ENCODE assay signal across 15 cellular contexts in genomic region chr16:67454104-67454503, GRCh38. TPM values are rescaled to one million over a fixed set of nuclear protein-coding genes. Genes with fewer than 3 reads are reported as not detected.
A peak's percentile ranks its signal among the peaks of the same experiment; 100 is the strongest.
DNase-seq lines count a peak whose midpoint lies in the region; ATAC-seq and TF ChIP-seq lines count a peak whose summit lies in the region.
"Had no signal": no experiment of that assay in that cellular context is flagged by ENCODE, and none has a peak within 500 bp of the region (broad histone marks: within the 10 kb centered on the region; RNA-seq: fewer than 3 reads in every experiment).

No MANE protein-coding gene starts in this region.

- no peak overlapping the region for H3K4me3 ChIP-seq in testis
- H3K4me3 ChIP-seq: A549 had no signal

- H3K4me3 Mint-ChIP-seq in natural killer cell (no peak overlapping the region), naive B cell (no peak overlapping the region)
- no peak overlapping the region for H3K4me3 Mint-ChIP-seq in natural killer cell treated with Interleukin-12 subunit alpha and Interleukin-12 subunit beta and Interleukin-15 and Interleukin-18, amount 100 ng/mL, for 72 hours
- H3K4me3 Mint-ChIP-seq in activated naive CD8-positive, alpha-beta T cell treated with anti-CD3 and anti-CD28 coated beads, Interleukin-2, amount 50 U/mL, for 24 hours: no peak overlapping the region
- H3K4me3 Mint-ChIP-seq: CD4-positive, alpha-beta memory T cell had no signal

- TF ChIP-seq CTCF in natural killer cell (IDR thresholded peaks at IDR 0.05) (no peak), testis (IDR thresholded peaks at IDR 0.05) (no peak)

- no peaks in the 10 kb centered on the region for H3K36me3 Mint-ChIP-seq in natural killer cell
- H3K36me3 Mint-ChIP-seq in natural killer cell treated with Interleukin-12 subunit alpha and Interleukin-12 subunit beta and Interleukin-15 and Interleukin-18, amount 100 ng/mL, for 72 hours: no peaks in the 10 kb centered on the region
- H3K36me3 Mint-ChIP-seq in activated naive CD8-positive, alpha-beta T cell treated with anti-CD3 and anti-CD28 coated beads, Interleukin-2, amount 50 U/mL, for 24 hours (ENCODE audit: low read depth): no peaks in the 10 kb centered on the region
- H3K36me3 Mint-ChIP-seq in naive B cell: peaks cover 4 to 22% of the 10 kb centered on the region in 2 donors

- intact Hi-C loops in natural killer cell (cut with micrococcal nuclease) (no loop called here), testis (cut with DNase I; ENCODE audit: low total_unique reads) (no loop called here)

- no peak for ATAC-seq in natural killer cell
- ATAC-seq in natural killer cell treated with Interleukin-12 subunit alpha and Interleukin-12 subunit beta and Interleukin-15 and Interleukin-18, amount 100 ng/mL, for 72 hours: no peak
- peak; percentile 17 for ATAC-seq in activated naive CD8-positive, alpha-beta T cell treated with anti-CD3 and anti-CD28 coated beads, Interleukin-2, amount 50 U/mL, for 24 hours
- no peak for ATAC-seq in naive B cell (ENCODE audit: low read depth in 2 of 2)
- ATAC-seq: A549 had no signal

- H3K27ac Mint-ChIP-seq in natural killer cell (peak overlapping the region; percentile 38 to 86), naive B cell (peak overlapping the region in 4 of 6 donors; percentile 49 to 76 (median 58))
- peak overlapping the region in 1 of 2 donors; percentile 76 for H3K27ac Mint-ChIP-seq in natural killer cell treated with Interleukin-12 subunit alpha and Interleukin-12 subunit beta and Interleukin-15 and Interleukin-18, amount 100 ng/mL, for 72 hours
- H3K27ac Mint-ChIP-seq in activated naive CD8-positive, alpha-beta T cell treated with anti-CD3 and anti-CD28 coated beads, Interleukin-2, amount 50 U/mL, for 24 hours: no peak overlapping the region

- peaks cover 66% of the 10 kb centered on the region for H3K4me1 ChIP-seq in testis

- 64 to 70% methylated on average over 5 of the region's 5 CpGs for WGBS in testis, 2 donors

- H3K4me1 Mint-ChIP-seq in natural killer cell (peaks cover 55 to 77% of the 10 kb centered on the region in 2 donors), naive B cell (peaks cover 41 to 57% (median 42%) of the 10 kb centered on the region in 3 donors)
- peaks cover 18 to 51% of the 10 kb centered on the region in 2 donors for H3K4me1 Mint-ChIP-seq in natural killer cell treated with Interleukin-12 subunit alpha and Interleukin-12 subunit beta and Interleukin-15 and Interleukin-18, amount 100 ng/mL, for 72 hours (ENCODE audit: low read depth in 2 of 2)
- peaks cover 2% of the 10 kb centered on the region for H3K4me1 Mint-ChIP-seq in activated naive CD8-positive, alpha-beta T cell treated with anti-CD3 and anti-CD28 coated beads, Interleukin-2, amount 50 U/mL, for 24 hours

- H3K27me3 ChIP-seq in testis: no peaks in the 10 kb centered on the region

- no peaks in the 10 kb centered on the region for H3K27me3 Mint-ChIP-seq in natural killer cell (ENCODE audit: low read depth in 2 of 2)
- no peaks in the 10 kb centered on the region for H3K27me3 Mint-ChIP-seq in natural killer cell treated with Interleukin-12 subunit alpha and Interleukin-12 subunit beta and Interleukin-15 and Interleukin-18, amount 100 ng/mL, for 72 hours
- no peaks in the 10 kb centered on the region for H3K27me3 Mint-ChIP-seq in activated naive CD8-positive, alpha-beta T cell treated with anti-CD3 and anti-CD28 coated beads, Interleukin-2, amount 50 U/mL, for 24 hours
- H3K27me3 Mint-ChIP-seq in naive B cell: no peaks in the 10 kb centered on the region
- H3K27me3 Mint-ChIP-seq: CD4-positive, alpha-beta memory T cell had no signal

- no peaks in the 10 kb centered on the region for H3K36me3 ChIP-seq in testis (ENCODE audit: low read depth, missing control alignments)

- DNase-seq in natural killer cell (no peak), naive B cell (no peak), testis (peak; percentile 63), epidermal melanocyte (ENCODE audit: insufficient read length, low spot score) (no peak), NCI-H82 (lab: John Stamatoyannopoulos, UW) (no peak), NCI-H2227 (lab: John Stamatoyannopoulos, UW; ENCODE audit: unreplicated experiment) (no peak)
- DNase-seq in natural killer cell treated with Interleukin-12 subunit alpha and Interleukin-12 subunit beta and Interleukin-15 and Interleukin-18, amount 100 ng/mL, for 72 hours (ENCODE audit: low spot score): no peak
- no peak for DNase-seq in activated naive CD8-positive, alpha-beta T cell treated with anti-CD3 and anti-CD28 coated beads, Interleukin-2, amount 50 U/mL, for 24 hours
- DNase-seq: KG1, NCI-H1048, NCI-H345 had no signal

- no peak for TF ChIP-seq POLR2A in testis (IDR thresholded peaks at IDR 0.05)

- H3K9me3 ChIP-seq in testis: no peaks in the 10 kb centered on the region
- H3K9me3 ChIP-seq: A549 had no signal

- H3K9me3 Mint-ChIP-seq in natural killer cell (no peaks in the 10 kb centered on the region), naive B cell (peaks cover 0 to 2% (median 0%) of the 10 kb centered on the region in 7 donors)
- no peaks in the 10 kb centered on the region for H3K9me3 Mint-ChIP-seq in natural killer cell treated with Interleukin-12 subunit alpha and Interleukin-12 subunit beta and Interleukin-15 and Interleukin-18, amount 100 ng/mL, for 72 hours
- H3K9me3 Mint-ChIP-seq in activated naive CD8-positive, alpha-beta T cell treated with anti-CD3 and anti-CD28 coated beads, Interleukin-2, amount 50 U/mL, for 24 hours: no peaks in the 10 kb centered on the region
- H3K9me3 Mint-ChIP-seq: CD4-positive, alpha-beta memory T cell had no signal

- H3K27ac ChIP-seq in testis: no peak overlapping the region
- H3K27ac ChIP-seq: A549 had no signal

RNA-seq across cellular contexts. Expression of gene HSD11B2, which starts 23.2 kb away (rescaled TPM):
- total RNA-seq in natural killer cell (not detected), testis (1 to 10 TPM; 4.9 to 7.7 TPM)
- total RNA-seq in natural killer cell treated with Interleukin-12 subunit alpha and Interleukin-12 subunit beta and Interleukin-15 and Interleukin-18, amount 100 ng/mL, for 72 hours: not detected
- polyA plus RNA-seq in naive B cell (ENCODE audit: low read depth in 6 of 6) (not detected), testis (ENCODE audit: insufficient read depth, low read depth, low replicate concordance) (11.5 TPM)
- total RNA-seq: CD4-positive, alpha-beta memory T cell had no signal

RNA-seq across cellular contexts. Expression of gene ATP6V0D1, which starts 26.9 kb away (rescaled TPM):
- total RNA-seq in natural killer cell (10 to 100 TPM; 76.0 to 84.9 (median 83.3) TPM), testis (100 to 1,000 TPM in 1 of 2 donors, 10 to 100 TPM in 1; 95.0 to 135 TPM)
- total RNA-seq in natural killer cell treated with Interleukin-12 subunit alpha and Interleukin-12 subunit beta and Interleukin-15 and Interleukin-18, amount 100 ng/mL, for 72 hours: 10 to 100 TPM; 66.9 to 85.5 TPM
- polyA plus RNA-seq in naive B cell (ENCODE audit: low read depth in 6 of 6) (100 to 1,000 TPM; 136 to 255 (median 157) TPM), testis (ENCODE audit: insufficient read depth, low read depth, low replicate concordance) (165 TPM)

RNA-seq across cellular contexts. Expression of gene AGRP, which starts 29.2 kb away (rescaled TPM):
- total RNA-seq in natural killer cell: under 1 TPM in 1 of 3 donors, not detected in 2; 0.50 TPM
- not detected for total RNA-seq in natural killer cell treated with Interleukin-12 subunit alpha and Interleukin-12 subunit beta and Interleukin-15 and Interleukin-18, amount 100 ng/mL, for 72 hours
- polyA plus RNA-seq in naive B cell (ENCODE audit: low read depth in 6 of 6): not detected
- 1 to 10 TPM; 1.2 to 1.7 TPM for total RNA-seq in testis
- not detected for polyA plus RNA-seq in testis (ENCODE audit: insufficient read depth, low read depth, low replicate concordance)
- total RNA-seq: CD4-positive, alpha-beta memory T cell; H4; M059J had no signal
- polyA plus RNA-seq: A549; CD4-positive, alpha-beta memory T cell had no signal

RNA-seq across cellular contexts. Expression of gene ZDHHC1, which starts 37.8 kb away (rescaled TPM):
- total RNA-seq in natural killer cell (1 to 10 TPM in 2 of 3 donors, under 1 TPM in 1; 0.88 to 2.5 (median 1.8) TPM), testis (10 to 100 TPM; 62.0 to 62.7 TPM)
- 1 to 10 TPM; 1.6 to 2.0 TPM for total RNA-seq in natural killer cell treated with Interleukin-12 subunit alpha and Interleukin-12 subunit beta and Interleukin-15 and Interleukin-18, amount 100 ng/mL, for 72 hours
- polyA plus RNA-seq in naive B cell (ENCODE audit: low read depth in 6 of 6) (under 1 TPM in 3 of 6 donors, not detected in 3; 0.17 to 0.23 (median 0.21) TPM), testis (ENCODE audit: insufficient read depth, low read depth, low replicate concordance) (26.7 TPM)
- total RNA-seq: CD4-positive, alpha-beta memory T cell had no signal
- polyA plus RNA-seq: CD4-positive, alpha-beta memory T cell had no signal

Comparison
In these comparisons a context has a peak if more than half of its experiments do, and no peak if none do; other contexts are left out.
1. RNA of gene HSD11B2, which starts 23.2 kb away (total RNA-seq): 4.9 to 7.7 TPM in testis; not detected in natural killer cell treated with Interleukin-12 subunit alpha and Interleukin-12 subunit beta and Interleukin-15 and Interleukin-18, amount 100 ng/mL, for 72 hours and not detected in natural killer cell; every median in the first group is over 4 times any median in the second.